ENCODE assay signal across 24 cellular contexts in genomic region chr15:85929786-85930185, GRCh38.
A peak's percentile ranks its signal among the peaks of the same experiment; 100 is the strongest.
DNase-seq lines count a peak whose midpoint lies in the region; ATAC-seq and TF ChIP-seq lines count a peak whose summit lies in the region.
"Had no signal": no experiment of that assay in that cellular context is flagged by ENCODE, and none has a peak within 500 bp of the region (broad histone marks: within the 10 kb centered on the region; RNA-seq: fewer than 3 reads in every experiment).

No MANE protein-coding gene starts in this region.

- peaks cover 18 to 67% (median 49%) of the 10 kb centered on the region in 4 donors for H3K4me1 Mint-ChIP-seq in CD4-positive, alpha-beta memory T cell
- no peaks in the 10 kb centered on the region for H3K4me1 Mint-ChIP-seq in stimulated activated naive B cell treated with anti-CD40 and anti-IgM and Interleukin-4, amounts not matched to agents 10 μg/mL and 1 μg/mL and 100 μg/mL, for 72 hours
- H3K4me1 Mint-ChIP-seq: CD14-positive monocyte had no signal

- H3K79me1 ChIP-seq in mesenchymal stem cell (replicated peaks; ENCODE audit: low read length, poor library complexity, severe bottlenecking) = no peaks in the 10 kb centered on the region

- no peak overlapping the region for H3K4ac ChIP-seq in mesenchymal stem cell (ENCODE audit: low read depth in 1 of 2, low read length in 2 of 2)

- POLR2A ChIA-PET in CD4-positive, alpha-beta memory T cell (lab: Charles Lee; ENCODE audit: partially characterized antibody) = no interaction called here

- no peak overlapping the region for H4K91ac ChIP-seq in mesenchymal stem cell (ENCODE audit: low read length)

- no peak overlapping the region for H3K18ac ChIP-seq in mesenchymal stem cell (ENCODE audit: low read depth in 1 of 2, low read length in 2 of 2)

- H2AK5ac ChIP-seq in mesenchymal stem cell (ENCODE audit: low read length, severe bottlenecking) = no peak overlapping the region

- TF ChIP-seq POLR2A in stomach (IDR thresholded peaks at IDR 0.05) = no peak

- no peaks in the 10 kb centered on the region for H4K20me1 ChIP-seq in hepatocyte (ENCODE audit: insufficient read depth, poor library complexity, severe bottlenecking)

- H3K23ac ChIP-seq in mesenchymal stem cell (ENCODE audit: low read length in 2 of 2) = no peak overlapping the region

- no peak overlapping the region for H3K27ac ChIP-seq in CD4-positive, alpha-beta memory T cell (ENCODE audit: low read depth, low read length)
- H3K27ac ChIP-seq in hepatocyte = peak overlapping the region; percentile 7
- H3K27ac ChIP-seq in stomach = no peak overlapping the region
- no peak overlapping the region for H3K27ac ChIP-seq in mesenchymal stem cell (ENCODE audit: low read length, poor library complexity, severe bottlenecking)
- H3K27ac ChIP-seq: GM23248, Peyer's patch had no signal

- no peak overlapping the region for H2BK120ac ChIP-seq in mesenchymal stem cell (ENCODE audit: low read depth, low read length)

- CTCF ChIA-PET in CD4-positive, alpha-beta memory T cell (lab: Charles Lee; ENCODE audit: partially characterized antibody) = no interaction called here

- no peaks in the 10 kb centered on the region for H3K36me3 ChIP-seq in CD4-positive, alpha-beta memory T cell (ENCODE audit: insufficient read depth, low read length)
- H3K36me3 ChIP-seq in hepatocyte (replicated peaks; ENCODE audit: insufficient read depth, low read depth) = no peaks in the 10 kb centered on the region
- H3K36me3 ChIP-seq in stomach = no peaks in the 10 kb centered on the region
- H3K36me3 ChIP-seq in mesenchymal stem cell (ENCODE audit: control insufficient read depth in 1 of 2, insufficient read depth in 2 of 2, low read depth in 1 of 2, low read length in 2 of 2) = no peaks in the 10 kb centered on the region
- H3K36me3 ChIP-seq: BE2C, Peyer's patch had no signal

- H2AFZ ChIP-seq in hepatocyte = no peak overlapping the region
- H2AFZ ChIP-seq in mesenchymal stem cell (ENCODE audit: low read depth, low read length) = no peak overlapping the region
- H2AFZ ChIP-seq: GM23248 had no signal

- H3K4me1 ChIP-seq in CD4-positive, alpha-beta memory T cell (ENCODE audit: insufficient read depth, low read length) = peaks cover 57% of the 10 kb centered on the region
- H3K4me1 ChIP-seq in hepatocyte (ENCODE audit: insufficient read depth) = no peaks in the 10 kb centered on the region
- H3K4me1 ChIP-seq in stomach = no peaks in the 10 kb centered on the region
- no peaks in the 10 kb centered on the region for H3K4me1 ChIP-seq in mesenchymal stem cell (ENCODE audit: control insufficient read depth, insufficient read depth, low read depth, low read length)
- H3K4me1 ChIP-seq: BE2C, Peyer's patch had no signal

- 84% methylated on average over 1 of the region's 1 CpG for WGBS in hepatocyte (ENCODE audit: low lambda C conversion rate, missing lambda C conversion rate)
- WGBS in stomach, 5 donors = 82 to 100% (median 92%) methylated on average over 1 of the region's 1 CpG
- WGBS in mesenchymal stem cell = 100% methylated on average over 1 of the region's 1 CpG

- TF ChIP-seq CTCF in hepatocyte (IDR thresholded peaks at IDR 0.05; ENCODE audit: poor library complexity) = no peak
- TF ChIP-seq CTCF in stomach (IDR thresholded peaks at IDR 0.05) = no peak

- H3K4me3 Mint-ChIP-seq in CD4-positive, alpha-beta memory T cell = peak overlapping the region in 1 of 8 donors; percentile 25
- H3K4me3 Mint-ChIP-seq in stimulated activated naive B cell treated with anti-CD40 and anti-IgM and Interleukin-4, amounts not matched to agents 10 μg/mL and 1 μg/mL and 100 μg/mL, for 72 hours = no peak overlapping the region
- H3K4me3 Mint-ChIP-seq: CD14-positive monocyte had no signal

- H3K79me2 ChIP-seq in hepatocyte = no peaks in the 10 kb centered on the region

- H3K9me3 Mint-ChIP-seq in CD4-positive, alpha-beta memory T cell = peaks cover 0 to 14% (median 2%) of the 10 kb centered on the region in 8 donors
- no peaks in the 10 kb centered on the region for H3K9me3 Mint-ChIP-seq in stimulated activated naive B cell treated with anti-CD40 and anti-IgM and Interleukin-4, amounts not matched to agents 10 μg/mL and 1 μg/mL and 100 μg/mL, for 72 hours
- H3K9me3 Mint-ChIP-seq: CD14-positive monocyte had no signal

- ATAC-seq in stimulated activated naive B cell treated with anti-CD40 and anti-IgM and Interleukin-4, amounts not matched to agents 10 μg/mL and 1 μg/mL and 100 μg/mL, for 72 hours (replicated peaks) = no peak

- no peaks in the 10 kb centered on the region for H3K9me3 ChIP-seq in CD4-positive, alpha-beta memory T cell (ENCODE audit: control insufficient read depth in 1 of 2, low read length in 2 of 2)
- H3K9me3 ChIP-seq in hepatocyte (ENCODE audit: low read depth) (no peaks in the 10 kb centered on the region), stomach (no peaks in the 10 kb centered on the region), mesenchymal stem cell (ENCODE audit: control insufficient read depth, low read length) (no peaks in the 10 kb centered on the region)
- H3K9me3 ChIP-seq: BE2C, Peyer's patch had no signal

- H3K27me3 ChIP-seq in CD4-positive, alpha-beta memory T cell (ENCODE audit: insufficient read depth, low read length) = no peaks in the 10 kb centered on the region
- H3K27me3 ChIP-seq in hepatocyte (no peaks in the 10 kb centered on the region), stomach (no peaks in the 10 kb centered on the region), mesenchymal stem cell (ENCODE audit: control insufficient read depth in 1 of 2, insufficient read depth in 1 of 2, low read length in 2 of 2) (peaks cover 0 to under 1% of the 10 kb centered on the region in 2 experiments)
- H3K27me3 ChIP-seq: BE2C, Peyer's patch had no signal

- H3K27me3 Mint-ChIP-seq in CD4-positive, alpha-beta memory T cell = peaks cover 0 to under 1% of the 10 kb centered on the region in 2 donors
- peaks cover 5 to 6% of the 10 kb centered on the region in 2 donors for H3K27me3 Mint-ChIP-seq in stimulated activated naive B cell treated with anti-CD40 and anti-IgM and Interleukin-4, amounts not matched to agents 10 μg/mL and 1 μg/mL and 100 μg/mL, for 72 hours

- H3K4me3 ChIP-seq in CD4-positive, alpha-beta memory T cell (ENCODE audit: low read length in 2 of 2) = no peak overlapping the region
- H3K4me3 ChIP-seq in hepatocyte (no peak overlapping the region), stomach (no peak overlapping the region), mesenchymal stem cell (ENCODE audit: insufficient read depth in 1 of 2, low read depth in 1 of 2, low read length in 2 of 2) (no peak overlapping the region)
- H3K4me3 ChIP-seq: GM23248, Peyer's patch had no signal

- H3K9ac ChIP-seq in mesenchymal stem cell (ENCODE audit: low read length) = no peak overlapping the region
- H3K9ac ChIP-seq: GM23248 had no signal

- no peaks in the 10 kb centered on the region for H3K9me2 ChIP-seq in hepatocyte (replicated peaks; ENCODE audit: insufficient read depth)

- H2BK5ac ChIP-seq in mesenchymal stem cell (ENCODE audit: low read depth, low read length, poor library complexity, severe bottlenecking) = no peak overlapping the region

- no peak for DNase-seq in CD4-positive, alpha-beta memory T cell
- DNase-seq in SKM-1 treated with dmso at 0.1 percent for 144 hours (lab: John Stamatoyannopoulos, UW; ENCODE audit: unreplicated experiment) (peak; percentile 69), hepatocyte (ENCODE audit: low spot score) (no peak), stomach (no peak), A172 (ENCODE audit: low spot score) (no peak), mesenchymal stem cell (no peak)
- no peak for DNase-seq in stimulated activated naive B cell treated with anti-CD40 and anti-IgM and Interleukin-4, amounts not matched to agents 10 μg/mL and 1 μg/mL and 100 μg/mL, for 72 hours
- DNase-seq: BE2C, DMS153, DND-41, GM23248, H7, NCI-H1092 treated with DMSO at 0.1 percent for 48 hours, NCI-H1436, NCI-H187, NCI-H2081 treated with DMSO at 0.1 percent for 48 hours, NCI-H2171, NCI-H226, NCI-H510A, NCI-H69, OCI-M1, Peyer's patch, SHP77 treated with DMSO at 0.1 percent for 48 hours had no signal

- H2BK15ac ChIP-seq in mesenchymal stem cell (ENCODE audit: low read depth, poor library complexity, severe bottlenecking) = no peak overlapping the region

- H3K14ac ChIP-seq in mesenchymal stem cell (ENCODE audit: low read length in 2 of 2) = no peak overlapping the region

- no peak overlapping the region for H3K4me2 ChIP-seq in hepatocyte
- H3K4me2 ChIP-seq in mesenchymal stem cell (ENCODE audit: low read length, poor library complexity, severe bottlenecking) = no peak overlapping the region

- TF ChIP-seq EP300 in stomach (IDR thresholded peaks at IDR 0.05) = no peak

- intact Hi-C loops in CD4-positive, alpha-beta memory T cell (cut with micrococcal nuclease) = no loop called here
- intact Hi-C loops in stomach (cut with DNase I; ENCODE audit: low total_unique reads) = no loop called here

- no peak overlapping the region for H2BK12ac ChIP-seq in mesenchymal stem cell (ENCODE audit: low read length in 2 of 2)

- peak overlapping the region in 6 of 7 donors; percentile 68 to 92 (median 75) for H3K27ac Mint-ChIP-seq in CD4-positive, alpha-beta memory T cell
- peak overlapping the region; percentile 47 for H3K27ac Mint-ChIP-seq in stimulated activated naive B cell treated with anti-CD40 and anti-IgM and Interleukin-4, amounts not matched to agents 10 μg/mL and 1 μg/mL and 100 μg/mL, for 72 hours
- H3K27ac Mint-ChIP-seq: CD14-positive monocyte had no signal

- H3K36me3 Mint-ChIP-seq in CD4-positive, alpha-beta memory T cell = peaks cover 0 to 3% of the 10 kb centered on the region in 2 donors
- H3K36me3 Mint-ChIP-seq in stimulated activated naive B cell treated with anti-CD40 and anti-IgM and Interleukin-4, amounts not matched to agents 10 μg/mL and 1 μg/mL and 100 μg/mL, for 72 hours = no peaks in the 10 kb centered on the region
- H3K36me3 Mint-ChIP-seq: CD14-positive monocyte had no signal

- H4K8ac ChIP-seq in mesenchymal stem cell (ENCODE audit: low read length) = no peak overlapping the region
